25 cellular contexts compared by ENCODE assay signal in genomic region chr10:13844651-13845050, GRCh38.
"Had no signal": no experiment of that assay in that cellular context is flagged by ENCODE, and none has a peak within 500 bp of the region (broad histone marks: within the 10 kb centered on the region; RNA-seq: fewer than 3 reads in every experiment).

No MANE protein-coding gene starts in this region.

- H3K27ac Mint-ChIP-seq: activated CD8-positive, alpha-beta T cell treated with anti-CD3 and anti-CD28 coated beads, Interleukin-2, amount 10 ng/mL, durations not matched to agents 7 days and 5 days; activated naive CD8-positive, alpha-beta T cell; activated T-helper 1 cell treated with anti-CD3 and anti-CD28 coated beads, Interleukin-12 subunit alpha, Interleukin-12 subunit beta, Interleukin-2, Interleukin-4 antibody, amounts not matched to agents 30 ng/mL and 10 ng/mL and 1 ng/mL, durations not matched to agents 14 hours and 24 hours and 36 hours; immature natural killer cell; natural killer cell; T-cell; T-helper 2 cell treated with Interferon-gamma antibody and Interleukin-4, amounts not matched to agents 5 μg/mL and 100 μg/mL, for 36 hours had no signal

- H3K9me3 ChIP-seq: adrenal gland, ascending aorta, pancreas, psoas muscle, right atrium auricular region, tibial nerve had no signal

- H3K4me1 ChIP-seq: breast epithelium, pancreas, psoas muscle had no signal

- H3K36me3 Mint-ChIP-seq: natural killer cell, T-cell had no signal

- H3K4me2 ChIP-seq: hepatocyte had no signal

- H3K36me3 ChIP-seq: adrenal gland, ascending aorta, breast epithelium, left lung, pancreas, right atrium auricular region, tibial nerve, WERI-Rb-1 had no signal

- ATAC-seq: activated CD8-positive, alpha-beta T cell treated with anti-CD3 and anti-CD28 coated beads, Interleukin-2, amount 10 ng/mL, durations not matched to agents 7 days and 5 days; foreskin keratinocyte; left lung; natural killer cell; pancreas; psoas muscle; stimulated activated naive CD8-positive, alpha-beta T cell treated with anti-CD3 and anti-CD28 coated beads, Interleukin-15, Interleukin-2, amounts not matched to agents 100 U/mL and 50 U/mL, for 24 hours; T-cell had no signal

- H3K27ac ChIP-seq: adrenal gland, ascending aorta, foreskin keratinocyte, hepatocyte, left lung, pancreas, psoas muscle, right atrium auricular region, WERI-Rb-1 had no signal

- H3K9me3 Mint-ChIP-seq: immature natural killer cell, natural killer cell had no signal

- H3K27me3 ChIP-seq: adrenal gland, ascending aorta, breast epithelium, foreskin keratinocyte, pancreas, right atrium auricular region, tibial nerve had no signal

- DNase-seq: activated CD4-positive, alpha-beta T cell treated with anti-CD3 and anti-CD28 coated beads for 1 hour; activated CD4-positive, alpha-beta T cell treated with anti-CD3 and anti-CD28 coated beads, Interleukin-2, amount 50 U/mL, for 1 hour; activated CD8-positive, alpha-beta T cell treated with anti-CD3 and anti-CD28 coated beads, Interleukin-2, amount 10 ng/mL, durations not matched to agents 7 days and 5 days; cortex of kidney; foreskin keratinocyte; immature natural killer cell; kidney glomerular epithelial cell; left lung; midbrain; natural killer cell; pancreas; psoas muscle; stimulated activated CD4-positive, alpha-beta T cell treated with anti-CD3 and anti-CD28 coated beads, Interleukin-4, amount 100 ng/mL, for 4 hours; stimulated activated naive CD8-positive, alpha-beta T cell treated with anti-CD3 and anti-CD28 coated beads, Interleukin-15, Interleukin-2, amounts not matched to agents 100 U/mL and 50 U/mL, for 24 hours; T-cell; WERI-Rb-1 had no signal

- H3K4me3 ChIP-seq: adrenal gland, ascending aorta, breast epithelium, hepatocyte, left lung, pancreas, psoas muscle, right atrium auricular region, tibial nerve had no signal

- H2AFZ ChIP-seq: hepatocyte had no signal

- H3K4me3 Mint-ChIP-seq: activated CD8-positive, alpha-beta T cell treated with anti-CD3 and anti-CD28 coated beads, Interleukin-2, amount 10 ng/mL, durations not matched to agents 7 days and 5 days; activated naive CD8-positive, alpha-beta T cell; activated T-helper 1 cell treated with anti-CD3 and anti-CD28 coated beads, Interleukin-12 subunit alpha, Interleukin-12 subunit beta, Interleukin-2, Interleukin-4 antibody, amounts not matched to agents 30 ng/mL and 10 ng/mL and 1 ng/mL, durations not matched to agents 14 hours and 24 hours and 36 hours; immature natural killer cell; natural killer cell; T-cell; T-helper 2 cell treated with Interferon-gamma antibody and Interleukin-4, amounts not matched to agents 5 μg/mL and 100 μg/mL, for 36 hours had no signal
